16 cellular contexts compared by ENCODE assay signal in genomic region chr16:8888951-8889892, GRCh38. TPM values are rescaled to one million over a fixed set of nuclear protein-coding genes. Genes with fewer than 3 reads are reported as not detected.
"Had no signal": no experiment of that assay in that cellular context is flagged by ENCODE, and none has a peak within 500 bp of the region (broad histone marks: within the 10 kb centered on the region; RNA-seq: fewer than 3 reads in every experiment).

No MANE protein-coding gene starts in this region.

- H3K4me3 ChIP-seq: prostate gland, sigmoid colon, thyroid gland, uterus had no signal

- H3K4me1 ChIP-seq: prostate gland, uterus had no signal

- H3K27me3 ChIP-seq: thyroid gland, uterus had no signal

- H3K9me3 ChIP-seq: prostate gland, sigmoid colon, thyroid gland, uterus had no signal

- H3K27ac ChIP-seq: prostate gland, sigmoid colon, thyroid gland, uterus, VCaP had no signal

- DNase-seq: activated CD4-positive, alpha-beta T cell treated with anti-CD3 and anti-CD28 coated beads for 4 hours; activated naive CD4-positive, alpha-beta T cell treated with anti-CD3 and anti-CD28 coated beads, Interleukin-2, amount 10 ng/mL, durations not matched to agents 7 days and 5 days; effector memory CD8-positive, alpha-beta T cell; natural killer cell; stimulated activated CD4-positive, alpha-beta T cell treated with anti-CD3 and anti-CD28 coated beads, Interleukin-2, amount 100 ng/mL, for 48 hours; stimulated activated CD8-positive, alpha-beta memory T cell treated with anti-CD3 and anti-CD28 coated beads, Interleukin-4, amount 100 ng/mL, for 48 hours; T-cell; uterus had no signal

- H3K36me3 ChIP-seq: uterus had no signal

- ATAC-seq: activated T-helper 17 cell treated with anti-CD3 and anti-CD28 coated beads, Interleukin-2, amount 50 U/mL, for 72 hours; effector memory CD8-positive, alpha-beta T cell; T-cell had no signal

RNA-seq across cellular contexts. Expression of gene LITAFD, which starts 7.1 kb away (rescaled TPM):
- total RNA-seq: activated T-helper 17 cell treated with anti-CD3 and anti-CD28 coated beads, Interleukin-2, amount 50 U/mL, for 72 hours; epithelial cell of proximal tubule; mucosa of gallbladder; sigmoid colon; T-cell; thyroid gland; uterus had no signal
- polyA plus RNA-seq: adipose tissue, sigmoid colon had no signal
